ENCODE assay signal across 9 cellular contexts in the genomic region with DNA sequence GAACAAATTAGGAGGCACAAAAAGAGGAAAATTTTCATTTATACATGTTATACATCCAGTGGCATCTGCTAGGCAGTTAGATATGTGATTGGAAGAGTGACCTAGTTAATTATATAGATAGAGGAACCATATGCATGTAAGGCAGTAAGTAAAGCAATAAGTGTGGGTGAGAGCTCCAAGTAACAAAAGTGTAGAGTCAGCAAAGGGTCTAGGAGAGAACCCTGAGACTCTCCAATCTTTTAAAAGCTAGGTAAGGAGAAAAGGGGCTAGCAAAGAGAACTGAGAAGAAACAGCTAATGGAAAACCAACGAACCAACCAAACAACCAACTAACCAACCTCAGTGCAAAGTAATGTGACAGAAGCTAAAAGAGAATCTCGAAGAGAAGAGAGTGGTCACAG. TPM values are rescaled to one million over a fixed set of nuclear protein-coding genes. Genes with fewer than 3 reads are reported as not detected.
"Had no signal": no experiment of that assay in that cellular context is flagged by ENCODE, and none has a peak within 500 bp of the region (broad histone marks: within the 10 kb centered on the region; RNA-seq: fewer than 3 reads in every experiment).

No MANE protein-coding gene starts in this region.

- DNase-seq: IMR-90, KBM-7, KG1 had no signal

- H3K9ac ChIP-seq: KMS-11 had no signal

- H3K4me2 ChIP-seq: KMS-11 had no signal

- H3K27ac ChIP-seq: HL-60, KMS-11 had no signal

- FAIRE-seq: HepG2, HTR-8/SVneo had no signal

- ATAC-seq: HepG2 had no signal

RNA-seq across cellular contexts. Expression of a gene that starts 3.8 kb away (rescaled TPM):
- total RNA-seq: HepG2, HT-29 had no signal
- polyA plus RNA-seq: HepG2, IgD-negative memory B cell had no signal
